8 cellular contexts compared by ENCODE assay signal in genomic region chrX:119693032-119693995, GRCh38. TPM values are rescaled to one million over a fixed set of nuclear protein-coding genes. Genes with fewer than 3 reads are reported as not detected.
DNase-seq lines count a peak whose midpoint lies in the region; ATAC-seq and TF ChIP-seq lines count a peak whose summit lies in the region.

Gene SEPTIN6 (minus strand): TSS chrX:119693168. CDS start chrX:119693105, 63 bp downstream.

- in situ Hi-C loops in Caki2 (cut with HindIII; ENCODE audit: low pct_unique_long_range_greater_than_20kb, low sequenced_read_pairs): no loop called here

- no peaks in the 10 kb centered on the region for H3K9me3 Mint-ChIP-seq in natural killer cell treated with Interleukin-12 subunit alpha and Interleukin-12 subunit beta and Interleukin-15 and Interleukin-18, amount 100 ng/mL, for 72 hours
- no peaks in the 10 kb centered on the region for H3K9me3 Mint-ChIP-seq in stimulated activated naive CD8-positive, alpha-beta T cell treated with anti-CD3 and anti-CD28 coated beads, Interleukin-15, amount 100 ng/mL, for 72 hours

- TF ChIP-seq POLR2A in Peyer's patch (IDR thresholded peaks at IDR 0.05): peak; percentile 48 to 49

- H3K4me3 Mint-ChIP-seq in natural killer cell treated with Interleukin-12 subunit alpha and Interleukin-12 subunit beta and Interleukin-15 and Interleukin-18, amount 100 ng/mL, for 72 hours: peak within 1 kb of the TSS; percentile 98
- H3K4me3 Mint-ChIP-seq in stimulated activated naive CD8-positive, alpha-beta T cell treated with anti-CD3 and anti-CD28 coated beads, Interleukin-15, amount 100 ng/mL, for 72 hours: peak within 1 kb of the TSS; percentile 96 to 97

- no peaks in the 10 kb centered on the region for H3K9me3 ChIP-seq in Peyer's patch

- H3K4me1 ChIP-seq in Peyer's patch: peaks cover 0 to under 1% (median 0%) of the 10 kb centered on the region in 4 donors

- DNase-seq in Caki2 (ENCODE audit: low read depth): peak; percentile 55
- DNase-seq in HPDE6-E6E7 (ENCODE audit: extremely low spot score): peak; percentile 21
- peak; percentile 65 to 93 (median 90) for DNase-seq in Peyer's patch
- peak; percentile 93 to 94 for DNase-seq in activated T-cell treated with anti-CD3 and anti-CD28 coated beads, Interleukin-2, amount 50 U/mL, for 48 hours
- DNase-seq in fibroblast of mammary gland (ENCODE audit: low read depth): peak; percentile 46
- DNase-seq in natural killer cell treated with Interleukin-12 subunit alpha and Interleukin-12 subunit beta and Interleukin-15 and Interleukin-18, amount 100 ng/mL, for 72 hours (ENCODE audit: low spot score): peak; percentile 88
- DNase-seq in stimulated activated naive CD8-positive, alpha-beta T cell treated with anti-CD3 and anti-CD28 coated beads, Interleukin-15, amount 100 ng/mL, for 72 hours: peak; percentile 87 to 91

- H3K4me1 Mint-ChIP-seq in natural killer cell treated with Interleukin-12 subunit alpha and Interleukin-12 subunit beta and Interleukin-15 and Interleukin-18, amount 100 ng/mL, for 72 hours (ENCODE audit: low read depth in 2 of 2): peaks cover 12 to 26% of the 10 kb centered on the region in 2 donors
- H3K4me1 Mint-ChIP-seq in stimulated activated naive CD8-positive, alpha-beta T cell treated with anti-CD3 and anti-CD28 coated beads, Interleukin-15, amount 100 ng/mL, for 72 hours: peaks cover 31% of the 10 kb centered on the region

- no peaks in the 10 kb centered on the region for H3K27me3 Mint-ChIP-seq in natural killer cell treated with Interleukin-12 subunit alpha and Interleukin-12 subunit beta and Interleukin-15 and Interleukin-18, amount 100 ng/mL, for 72 hours
- no peaks in the 10 kb centered on the region for H3K27me3 Mint-ChIP-seq in stimulated activated naive CD8-positive, alpha-beta T cell treated with anti-CD3 and anti-CD28 coated beads, Interleukin-15, amount 100 ng/mL, for 72 hours

- peak in 5 of 6 experiments; percentile 12 to 31 (median 23) for TF ChIP-seq CTCF in Peyer's patch (IDR thresholded peaks at IDR 0.05)
- TF ChIP-seq CTCF in fibroblast of mammary gland (conservative IDR thresholded peaks at IDR 0.05; ENCODE audit: control insufficient read depth, insufficient read depth, low read depth, low read length): no peak

- peak within 1 kb of the TSS; percentile 82 to 96 (median 84) for H3K27ac ChIP-seq in Peyer's patch

- H3K27ac Mint-ChIP-seq in natural killer cell treated with Interleukin-12 subunit alpha and Interleukin-12 subunit beta and Interleukin-15 and Interleukin-18, amount 100 ng/mL, for 72 hours: peak within 1 kb of the TSS; percentile 99
- H3K27ac Mint-ChIP-seq in stimulated activated naive CD8-positive, alpha-beta T cell treated with anti-CD3 and anti-CD28 coated beads, Interleukin-15, amount 100 ng/mL, for 72 hours: peak within 1 kb of the TSS; percentile 98 to 99

- no peaks in the 10 kb centered on the region for H3K36me3 ChIP-seq in Peyer's patch

- H3K36me3 Mint-ChIP-seq in natural killer cell treated with Interleukin-12 subunit alpha and Interleukin-12 subunit beta and Interleukin-15 and Interleukin-18, amount 100 ng/mL, for 72 hours: no peaks in the 10 kb centered on the region

- H3K4me3 ChIP-seq in Peyer's patch (peak within 1 kb of the TSS; percentile 67 to 84 (median 81)), fibroblast of mammary gland (ENCODE audit: control insufficient read depth, low read depth, low read length) (peak within 1 kb of the TSS; percentile 59)

- H3K27me3 ChIP-seq in Peyer's patch: no peaks in the 10 kb centered on the region

- peak; percentile 65 for ATAC-seq in GM19467 (IDR thresholded peaks at IDR 0.05; ENCODE audit: unreplicated experiment)
- ATAC-seq in natural killer cell treated with Interleukin-12 subunit alpha and Interleukin-12 subunit beta and Interleukin-15 and Interleukin-18, amount 100 ng/mL, for 72 hours: peak; percentile 80 to 85
- ATAC-seq in stimulated activated naive CD8-positive, alpha-beta T cell treated with anti-CD3 and anti-CD28 coated beads, Interleukin-15, amount 100 ng/mL, for 72 hours: peak; percentile 78

RNA-seq across cellular contexts. Expression of gene SEPTIN6, which starts in this region (rescaled TPM):
- total RNA-seq in Caki2 (2014; rRNA removed; shearing (Covaris generic); ENCODE audit: low replicate concordance): 5.3 and 11.7 TPM in 2 replicates
- total RNA-seq in Peyer's patch: 100 to 1,000 TPM in 1 of 4 donors, 10 to 100 TPM in 2, 1 to 10 TPM in 1; 4.9 to 116 (median 15.5) TPM
- 10 to 100 TPM; 79.7 to 84.0 TPM for total RNA-seq in natural killer cell treated with Interleukin-12 subunit alpha and Interleukin-12 subunit beta and Interleukin-15 and Interleukin-18, amount 100 ng/mL, for 72 hours

Comparison
In these comparisons a context has a peak if more than half of its experiments do, and no peak if none do; other contexts are left out.
1. Peak in every context shown above with its lines: DNase-seq, ATAC-seq, H3K4me3 ChIP-seq and H3K27ac ChIP-seq.
2. DNase-seq: peak in every context shown above with its lines; median percentile 94 in activated T-cell treated with anti-CD3 and anti-CD28 coated beads, Interleukin-2, amount 50 U/mL, for 48 hours; 90 in Peyer's patch; 89 in stimulated activated naive CD8-positive, alpha-beta T cell treated with anti-CD3 and anti-CD28 coated beads, Interleukin-15, amount 100 ng/mL, for 72 hours; 88 in natural killer cell treated with Interleukin-12 subunit alpha and Interleukin-12 subunit beta and Interleukin-15 and Interleukin-18, amount 100 ng/mL, for 72 hours; 55 in Caki2; 46 in fibroblast of mammary gland; 21 in HPDE6-E6E7.